ENCODE assay signal across 8 cellular contexts in genomic region chr1:228084325-228084724, GRCh38. TPM values are rescaled to one million over a fixed set of nuclear protein-coding genes. Genes with fewer than 3 reads are reported as not detected.
DNase-seq lines count a peak whose midpoint lies in the region; ATAC-seq and TF ChIP-seq lines count a peak whose summit lies in the region.

No MANE protein-coding gene starts in this region.

- peak overlapping the region; percentile 85 to 100 (median 100) for H3K4me3 ChIP-seq in skeletal muscle tissue (ENCODE audit: low read length in 3 of 3)

- POLR2A ChIA-PET in activated CD4-positive, alpha-beta T cell treated with anti-CD3 and anti-CD28 coated beads, Interleukin-2, amount 10 ng/mL, durations not matched to agents 7 days and 5 days (lab: Charles Lee) = no interaction called here
- POLR2A ChIA-PET in activated CD8-positive, alpha-beta T cell treated with anti-CD3 and anti-CD28 coated beads for 36 hours (lab: Charles Lee) = interaction anchor here (0.9 to 4.0 kb wide), 9 partner anchors 9 to 385 kb away, joined by 3 to 40 read pairs (median 4); partner anchors contain the start of gene MRPL55
- POLR2A ChIA-PET in HEK293T (lab: Yijun Ruan, JAX) = interaction anchor here (1.3 to 1.4 kb wide), 2 partner anchors 8 to 20 kb away, joined by 4 to 5 read pairs; no protein-coding TSS in a partner anchor

- peaks cover 51% of the 10 kb centered on the region for H3K36me3 Mint-ChIP-seq in activated CD4-positive, alpha-beta T cell treated with anti-CD3 and anti-CD28 coated beads, Interleukin-2, amount 10 ng/mL, durations not matched to agents 7 days and 5 days (ENCODE audit: low read depth)
- H3K36me3 Mint-ChIP-seq in activated CD8-positive, alpha-beta T cell treated with anti-CD3 and anti-CD28 coated beads for 36 hours (ENCODE audit: low read depth) = peaks cover 60% of the 10 kb centered on the region
- no peaks in the 10 kb centered on the region for H3K36me3 Mint-ChIP-seq in glutamatergic neuron (ENCODE audit: unreplicated experiment)

- no peaks in the 10 kb centered on the region for H3K27me3 ChIP-seq in skeletal muscle tissue (ENCODE audit: control insufficient read depth in 3 of 3, insufficient read depth in 3 of 3, low read length in 3 of 3)

- intact Hi-C loops in activated CD8-positive, alpha-beta T cell treated with anti-CD3 and anti-CD28 coated beads for 36 hours (cut with micrococcal nuclease) = no loop called here

- H3K27ac ChIP-seq in skeletal muscle tissue (ENCODE audit: low read depth, low read length) = peak overlapping the region; percentile 95

- H3K36me3 ChIP-seq in skeletal muscle tissue (ENCODE audit: control insufficient read depth in 3 of 3, insufficient read depth in 3 of 3, low read length in 3 of 3) = peaks cover 0 to 8% (median 3%) of the 10 kb centered on the region in 3 donors

- no peak for ATAC-seq in activated CD8-positive, alpha-beta T cell treated with anti-CD3 and anti-CD28 coated beads for 36 hours
- no peak for ATAC-seq in GM21717 (IDR thresholded peaks at IDR 0.05; ENCODE audit: unreplicated experiment)

- peaks cover 67 to 71% (median 67%) of the 10 kb centered on the region in 3 donors for H3K4me1 ChIP-seq in skeletal muscle tissue (ENCODE audit: control insufficient read depth in 3 of 3, insufficient read depth in 3 of 3, low read length in 3 of 3)

- CTCF ChIA-PET in activated CD4-positive, alpha-beta T cell treated with anti-CD3 and anti-CD28 coated beads, Interleukin-2, amount 10 ng/mL, durations not matched to agents 7 days and 5 days (lab: Charles Lee) = interaction anchor here (0.7 to 1.4 kb wide), 3 partner anchors 15 to 920 kb away, joined by 3 read pairs; no protein-coding TSS in a partner anchor
- CTCF ChIA-PET in activated CD8-positive, alpha-beta T cell treated with anti-CD3 and anti-CD28 coated beads for 36 hours (lab: Charles Lee) = no interaction called here
- CTCF ChIA-PET in HEK293T (lab: Yijun Ruan, JAX) = interaction anchor here (1.2 kb wide), 1 partner anchor 15 kb away, joined by 3 read pairs; no protein-coding TSS in a partner anchor

- no peak for DNase-seq in activated CD4-positive, alpha-beta T cell treated with anti-CD3 and anti-CD28 coated beads, Interleukin-2, amount 10 ng/mL, durations not matched to agents 7 days and 5 days
- no peak for DNase-seq in activated CD4-positive, alpha-beta T cell treated with anti-CD3 and anti-CD28 coated beads for 48 hours
- peak; percentile 37 for DNase-seq in activated CD8-positive, alpha-beta T cell treated with anti-CD3 and anti-CD28 coated beads for 36 hours
- DNase-seq in glutamatergic neuron (no peak), OCI-M2 (lab: John Stamatoyannopoulos, UW; ENCODE audit: unreplicated experiment) (no peak), HEK293T (ENCODE audit: extremely low spot score) (no peak)

- H3K4me3 Mint-ChIP-seq in activated CD4-positive, alpha-beta T cell treated with anti-CD3 and anti-CD28 coated beads, Interleukin-2, amount 10 ng/mL, durations not matched to agents 7 days and 5 days = peak overlapping the region; percentile 92
- peak overlapping the region; percentile 97 for H3K4me3 Mint-ChIP-seq in activated CD8-positive, alpha-beta T cell treated with anti-CD3 and anti-CD28 coated beads for 36 hours
- peak overlapping the region; percentile 95 for H3K4me3 Mint-ChIP-seq in glutamatergic neuron (ENCODE audit: unreplicated experiment)

- H3K27ac Mint-ChIP-seq in activated CD4-positive, alpha-beta T cell treated with anti-CD3 and anti-CD28 coated beads, Interleukin-2, amount 10 ng/mL, durations not matched to agents 7 days and 5 days = peak overlapping the region; percentile 95
- peak overlapping the region; percentile 97 for H3K27ac Mint-ChIP-seq in activated CD8-positive, alpha-beta T cell treated with anti-CD3 and anti-CD28 coated beads for 36 hours
- peak overlapping the region; percentile 93 for H3K27ac Mint-ChIP-seq in glutamatergic neuron (ENCODE audit: unreplicated experiment)

- no peak for TF ChIP-seq CTCF in activated CD8-positive, alpha-beta T cell treated with anti-CD3 and anti-CD28 coated beads for 36 hours (IDR thresholded peaks at IDR 0.05)
- TF ChIP-seq CTCF in glutamatergic neuron (IDR thresholded peaks at IDR 0.05; ENCODE audit: partially characterized antibody, unreplicated experiment) = no peak

- peak overlapping the region; percentile 90 to 99 (median 98) for H3K9ac ChIP-seq in skeletal muscle tissue (ENCODE audit: low read depth in 1 of 3, low read length in 3 of 3)

- H3K4me1 Mint-ChIP-seq in activated CD4-positive, alpha-beta T cell treated with anti-CD3 and anti-CD28 coated beads, Interleukin-2, amount 10 ng/mL, durations not matched to agents 7 days and 5 days = peaks cover 65% of the 10 kb centered on the region
- peaks cover 53% of the 10 kb centered on the region for H3K4me1 Mint-ChIP-seq in activated CD8-positive, alpha-beta T cell treated with anti-CD3 and anti-CD28 coated beads for 36 hours (ENCODE audit: low read depth)
- H3K4me1 Mint-ChIP-seq in glutamatergic neuron (ENCODE audit: low read depth, unreplicated experiment) = peaks cover 27% of the 10 kb centered on the region

- H3K9me3 ChIP-seq in skeletal muscle tissue (ENCODE audit: control insufficient read depth in 3 of 3, low read length in 3 of 3) = no peaks in the 10 kb centered on the region

- no peaks in the 10 kb centered on the region for H3K27me3 Mint-ChIP-seq in activated CD4-positive, alpha-beta T cell treated with anti-CD3 and anti-CD28 coated beads, Interleukin-2, amount 10 ng/mL, durations not matched to agents 7 days and 5 days
- H3K27me3 Mint-ChIP-seq in activated CD8-positive, alpha-beta T cell treated with anti-CD3 and anti-CD28 coated beads for 36 hours = no peaks in the 10 kb centered on the region
- peaks cover 10% of the 10 kb centered on the region for H3K27me3 Mint-ChIP-seq in glutamatergic neuron (ENCODE audit: unreplicated experiment)

- no peaks in the 10 kb centered on the region for H3K9me3 Mint-ChIP-seq in activated CD4-positive, alpha-beta T cell treated with anti-CD3 and anti-CD28 coated beads, Interleukin-2, amount 10 ng/mL, durations not matched to agents 7 days and 5 days
- H3K9me3 Mint-ChIP-seq in activated CD8-positive, alpha-beta T cell treated with anti-CD3 and anti-CD28 coated beads for 36 hours = no peaks in the 10 kb centered on the region
- peaks cover 9% of the 10 kb centered on the region for H3K9me3 Mint-ChIP-seq in glutamatergic neuron (ENCODE audit: unreplicated experiment)

TF ChIP-seq in HEK293T, 16 proteins besides CTCF, POLR2A, EP300 and RAD21:
- TF ChIP-seq BHLHE40 (IDR thresholded peaks at IDR 0.05; ENCODE audit: borderline replicate concordance) = no peak
- no peak for TF ChIP-seq SP1 (IDR thresholded peaks at IDR 0.05)
- no peak for TF ChIP-seq HDGF (IDR thresholded peaks at IDR 0.05; ENCODE audit: borderline replicate concordance)
- TF ChIP-seq L3MBTL2 (conservative IDR thresholded peaks at IDR 0.05) = no peak; the same call in 1 of the 2 replicates
- TF ChIP-seq, protein P1, sequence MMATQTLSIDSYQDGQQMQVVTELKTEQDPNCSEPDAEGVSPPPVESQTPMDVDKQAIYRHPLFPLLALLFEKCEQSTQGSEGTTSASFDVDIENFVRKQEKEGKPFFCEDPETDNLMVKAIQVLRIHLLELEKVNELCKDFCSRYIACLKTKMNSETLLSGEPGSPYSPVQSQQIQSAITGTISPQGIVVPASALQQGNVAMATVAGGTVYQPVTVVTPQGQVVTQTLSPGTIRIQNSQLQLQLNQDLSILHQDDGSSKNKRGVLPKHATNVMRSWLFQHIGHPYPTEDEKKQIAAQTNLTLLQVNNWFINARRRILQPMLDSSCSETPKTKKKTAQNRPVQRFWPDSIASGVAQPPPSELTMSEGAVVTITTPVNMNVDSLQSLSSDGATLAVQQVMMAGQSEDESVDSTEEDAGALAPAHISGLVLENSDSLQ (IDR thresholded peaks at IDR 0.05) = no peak
- no peak for TF ChIP-seq NFRKB (IDR thresholded peaks at IDR 0.05)
- no peak for TF ChIP-seq ELF4 (IDR thresholded peaks at IDR 0.05)
- TF ChIP-seq FOXK2 (IDR thresholded peaks at IDR 0.05) = no peak
- no peak for TF ChIP-seq ARNT (IDR thresholded peaks at IDR 0.05)
- TF ChIP-seq SUZ12 (IDR thresholded peaks at IDR 0.05) = no peak
- no peak for TF ChIP-seq LEF1 (IDR thresholded peaks at IDR 0.05; ENCODE audit: borderline replicate concordance)
- no peak for TF ChIP-seq ZNF384 (IDR thresholded peaks at IDR 0.05)
- no peak for TF ChIP-seq TARDBP (IDR thresholded peaks at IDR 0.05)
- no peak for TF ChIP-seq CTBP1 (IDR thresholded peaks at IDR 0.05; ENCODE audit: borderline replicate concordance)
- TF ChIP-seq FOXA1 (IDR thresholded peaks at IDR 0.05) = no peak
- no peak for TF ChIP-seq FOXM1 (IDR thresholded peaks at IDR 0.05; ENCODE audit: borderline replicate concordance)

RNA-seq across cellular contexts. Expression of gene ARF1, which starts 1.8 kb away (rescaled TPM):
- total RNA-seq in activated CD4-positive, alpha-beta T cell treated with anti-CD3 and anti-CD28 coated beads, Interleukin-2, amount 10 ng/mL, durations not matched to agents 7 days and 5 days = 100 to 1,000 TPM; 267 to 285 TPM
- total RNA-seq in activated CD8-positive, alpha-beta T cell treated with anti-CD3 and anti-CD28 coated beads for 36 hours = 100 to 1,000 TPM; 349 to 350 TPM
- 222 TPM for total RNA-seq in glutamatergic neuron (ENCODE audit: unreplicated experiment)
- 101 TPM for total RNA-seq in skeletal muscle tissue

RNA-seq across cellular contexts. Expression of gene C1orf35, which starts 18.8 kb away (rescaled TPM):
- 10 to 100 TPM; 14.4 to 24.4 TPM for total RNA-seq in activated CD4-positive, alpha-beta T cell treated with anti-CD3 and anti-CD28 coated beads, Interleukin-2, amount 10 ng/mL, durations not matched to agents 7 days and 5 days
- total RNA-seq in activated CD8-positive, alpha-beta T cell treated with anti-CD3 and anti-CD28 coated beads for 36 hours = 10 to 100 TPM; 22.2 to 23.5 TPM
- total RNA-seq in glutamatergic neuron (ENCODE audit: unreplicated experiment) (21.9 TPM), skeletal muscle tissue (4.7 TPM)

RNA-seq across cellular contexts. Expression of gene MRPL55, which starts 24.8 kb away (rescaled TPM):
- total RNA-seq in activated CD4-positive, alpha-beta T cell treated with anti-CD3 and anti-CD28 coated beads, Interleukin-2, amount 10 ng/mL, durations not matched to agents 7 days and 5 days = 10 to 100 TPM; 38.6 to 44.1 TPM
- 10 to 100 TPM; 67.8 to 68.3 TPM for total RNA-seq in activated CD8-positive, alpha-beta T cell treated with anti-CD3 and anti-CD28 coated beads for 36 hours
- total RNA-seq in glutamatergic neuron (ENCODE audit: unreplicated experiment) (61.5 TPM), skeletal muscle tissue (38.1 TPM)

RNA-seq across cellular contexts. Expression of gene GUK1, which starts 55.8 kb away (rescaled TPM):
- total RNA-seq in activated CD4-positive, alpha-beta T cell treated with anti-CD3 and anti-CD28 coated beads, Interleukin-2, amount 10 ng/mL, durations not matched to agents 7 days and 5 days = 100 to 1,000 TPM; 207 to 260 TPM
- 100 to 1,000 TPM; 375 to 376 TPM for total RNA-seq in activated CD8-positive, alpha-beta T cell treated with anti-CD3 and anti-CD28 coated beads for 36 hours
- total RNA-seq in glutamatergic neuron (ENCODE audit: unreplicated experiment) (128 TPM), skeletal muscle tissue (165 TPM)
